ENCODE assay signal across 21 cellular contexts in the genomic region with DNA sequence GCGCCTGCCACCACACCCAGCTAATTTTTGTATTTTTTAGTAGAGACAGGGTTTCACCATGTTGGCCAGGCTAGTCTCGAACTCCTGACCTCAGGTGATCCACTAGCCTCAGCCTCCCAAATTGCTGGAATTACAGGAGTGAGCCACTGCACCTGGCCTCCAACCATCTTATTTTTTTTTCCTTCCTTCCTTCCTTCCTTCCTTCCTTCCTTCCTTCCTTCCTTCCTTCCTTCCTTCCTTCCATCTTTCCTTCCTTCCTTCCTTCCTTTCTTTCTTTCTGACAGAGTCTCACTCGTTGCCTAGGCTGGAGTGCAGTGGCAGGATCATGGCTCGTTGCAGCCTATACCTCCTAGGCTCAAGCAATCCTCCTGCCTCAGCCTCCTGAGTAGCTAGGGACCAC. TPM values are rescaled to one million over a fixed set of nuclear protein-coding genes. Genes with fewer than 3 reads are reported as not detected.
"Had no signal": no experiment of that assay in that cellular context is flagged by ENCODE, and none has a peak within 500 bp of the region (broad histone marks: within the 10 kb centered on the region; RNA-seq: fewer than 3 reads in every experiment).

No MANE protein-coding gene starts in this region.

RNA-seq across cellular contexts. Expression of gene DPEP2NB, which starts 5.8 kb away (rescaled TPM):
- total RNA-seq: dermis microvascular lymphatic vessel endothelial cell, esophagus mucosa, gastrocnemius medialis, glomerular endothelial cell, kidney, left lobe of liver, liver, lung, mesothelial cell of epicardium, mucosa of descending colon, occipital lobe, ovary, psoas muscle, renal cortical epithelial cell, right cardiac atrium, sigmoid colon, skeletal muscle tissue, thoracic aorta, tibial nerve, upper lobe of right lung, uterus had no signal
- polyA plus RNA-seq: liver, lung, ovary, right cardiac atrium, sigmoid colon had no signal

RNA-seq across cellular contexts. Expression of gene DPEP2, which starts 10.6 kb away (rescaled TPM):
- total RNA-seq: mesothelial cell of epicardium, occipital lobe, renal cortical epithelial cell had no signal

RNA-seq across cellular contexts. Expression of gene DPEP3, which starts 29.6 kb away (rescaled TPM):
- total RNA-seq: dermis microvascular lymphatic vessel endothelial cell, gastrocnemius medialis, glomerular endothelial cell, left lobe of liver, mesothelial cell of epicardium, mucosa of descending colon, occipital lobe, renal cortical epithelial cell, right cardiac atrium, skeletal muscle tissue, thoracic aorta, upper lobe of right lung had no signal
- polyA plus RNA-seq: right cardiac atrium had no signal
